Comparison of ENCODE assay signal across 20 cellular contexts in genomic region chr7:150828384-150828783, GRCh38. TPM values are rescaled to one million over a fixed set of nuclear protein-coding genes. Genes with fewer than 3 reads are reported as not detected.
"Had no signal": no experiment of that assay in that cellular context is flagged by ENCODE, and none has a peak within 500 bp of the region (broad histone marks: within the 10 kb centered on the region; RNA-seq: fewer than 3 reads in every experiment).

No MANE protein-coding gene starts in this region.

- H3K27me3 ChIP-seq: gastrocnemius medialis, right atrium auricular region, sigmoid colon had no signal

- H3K27ac ChIP-seq: gastrocnemius medialis, heart right ventricle, right atrium auricular region, sigmoid colon, skin epidermis had no signal

- H3K36me3 Mint-ChIP-seq: naive thymus-derived CD8-positive, alpha-beta T cell had no signal

- H3K4me1 Mint-ChIP-seq: naive thymus-derived CD8-positive, alpha-beta T cell had no signal

- H3K4me1 ChIP-seq: gastrocnemius medialis, sigmoid colon had no signal

- H3K9me3 Mint-ChIP-seq: naive thymus-derived CD8-positive, alpha-beta T cell; neural crest cell had no signal

- DNase-seq: effector memory CD4-positive, alpha-beta T cell; gastrocnemius medialis; heart right ventricle; islet precursor cell; mammary epithelial cell; mucosa of descending colon; naive thymus-derived CD8-positive, alpha-beta T cell; posterior cingulate gyrus; sigmoid colon; stimulated activated CD4-positive, alpha-beta T cell treated with anti-CD3 and anti-CD28 coated beads, Interleukin-2, amount 100 ng/mL, for 48 hours; stimulated activated naive CD4-positive, alpha-beta T cell treated with Interleukin-2 at 50 U/mL for 16 hours had no signal

- FAIRE-seq: endometrium, urothelium cell line had no signal

- ATAC-seq: esophagus mucosa; gastrocnemius medialis; heart right ventricle; left lobe of liver; mucosa of descending colon; naive thymus-derived CD8-positive, alpha-beta T cell had no signal

- H3K4me3 Mint-ChIP-seq: naive thymus-derived CD8-positive, alpha-beta T cell; neural crest cell had no signal

- H3K4me3 ChIP-seq: gastrocnemius medialis, heart right ventricle, mucosa of descending colon, right atrium auricular region, sigmoid colon, skin epidermis had no signal

- H3K27ac Mint-ChIP-seq: naive thymus-derived CD8-positive, alpha-beta T cell had no signal

- H3K9me3 ChIP-seq: gastrocnemius medialis, heart right ventricle, mucosa of descending colon, right atrium auricular region, sigmoid colon had no signal

- H3K36me3 ChIP-seq: gastrocnemius medialis, heart right ventricle, right atrium auricular region, sigmoid colon had no signal

RNA-seq across cellular contexts. Expression of gene AOC1, which starts 23.9 kb away (rescaled TPM):
- total RNA-seq: fibroblast of villous mesenchyme; mammary epithelial cell; naive thymus-derived CD8-positive, alpha-beta T cell; neural crest cell; osteocyte; right atrium auricular region had no signal
- polyA plus RNA-seq: mammary epithelial cell; naive thymus-derived CD8-positive, alpha-beta T cell had no signal

RNA-seq across cellular contexts. Expression of gene TMEM176A, which starts 27.8 kb away (rescaled TPM):
- total RNA-seq: fibroblast of villous mesenchyme, mammary epithelial cell, osteocyte had no signal
- polyA plus RNA-seq: mammary epithelial cell had no signal

RNA-seq across cellular contexts. Expression of gene TMEM176B, which starts 28.2 kb away (rescaled TPM):
- total RNA-seq: naive thymus-derived CD8-positive, alpha-beta T cell; osteocyte had no signal
- polyA plus RNA-seq: mammary epithelial cell had no signal
